Comparison of ENCODE assay signal across 10 cellular contexts in genomic region chr5:171310816-171311697, GRCh38. TPM values are rescaled to one million over a fixed set of nuclear protein-coding genes. Genes with fewer than 3 reads are reported as not detected.
DNase-seq lines count a peak whose midpoint lies in the region; ATAC-seq, FAIRE-seq and TF ChIP-seq lines count a peak whose summit lies in the region.
"Had no signal": no experiment of that assay in that cellular context is flagged by ENCODE, and none has a peak within 500 bp of the region (broad histone marks: within the 10 kb centered on the region; RNA-seq: fewer than 3 reads in every experiment).

No MANE protein-coding gene starts in this region.

- peaks cover 38 to 74% of the 10 kb centered on the region in 2 donors for H3K27me3 Mint-ChIP-seq in T-cell

- no peaks in the 10 kb centered on the region for H3K9me3 ChIP-seq in iPS-18c (ENCODE audit: control insufficient read depth, insufficient read depth, low read length)

- ATAC-seq in T-cell (replicated peaks in 1 of 4): no peak

- peak overlapping the region; percentile 36 for H3K4me3 ChIP-seq in iPS-18c (ENCODE audit: insufficient read depth, low read depth, low read length)
- H3K4me3 ChIP-seq: SJSA1 had no signal

- H3K36me3 Mint-ChIP-seq in T-cell: no peaks in the 10 kb centered on the region

- peaks cover 26 to 41% (median 33%) of the 10 kb centered on the region in 3 donors for H3K4me1 Mint-ChIP-seq in T-cell

- no peaks in the 10 kb centered on the region for H3K9me3 Mint-ChIP-seq in T-cell

- DNase-seq in activated effector memory CD4-positive, alpha-beta T cell treated with anti-CD3 and anti-CD28 coated beads, Interleukin-2, amount 50 U/mL, for 16 hours: peak; percentile 61
- DNase-seq in activated effector memory CD4-positive, alpha-beta T cell treated with Interleukin-2 at 50 U/mL for 16 hours: no peak
- no peak for DNase-seq in T-cell
- peak; percentile 5 for DNase-seq in stromal cell of bone marrow (ENCODE audit: low read depth)
- no peak for DNase-seq in NCI-H226
- no peak for DNase-seq in HCEC 1CT
- no peak for DNase-seq in D721Med (ENCODE audit: insufficient read length, low spot score)

- FAIRE-seq in D721Med (lab: Jason Lieb, UNC): no peak

- H3K4me3 Mint-ChIP-seq in T-cell: peak overlapping the region in 2 of 3 donors; percentile 13 to 62

- CTCF ChIA-PET in T-cell (lab: Charles Lee): no interaction called here

- TF ChIP-seq CTCF in D721Med (IDR thresholded peaks at IDR 0.05; ENCODE audit: insufficient read depth, missing control alignments): no peak

- POLR2A ChIA-PET in T-cell (lab: Charles Lee): no interaction called here

- H3K27ac Mint-ChIP-seq in T-cell: no peak overlapping the region

RNA-seq across cellular contexts. Expression of gene TLX3, which starts 2.0 kb away (rescaled TPM):
- total RNA-seq in T-cell: not detected
- total RNA-seq: dorsolateral prefrontal cortex, SJSA1 had no signal

Comparison
In these comparisons a context has a peak if more than half of its experiments do, and no peak if none do; other contexts are left out.
1. DNase-seq: peak in activated effector memory CD4-positive, alpha-beta T cell treated with anti-CD3 and anti-CD28 coated beads, Interleukin-2, amount 50 U/mL, for 16 hours (single experiment) and stromal cell of bone marrow (single experiment); none in activated effector memory CD4-positive, alpha-beta T cell treated with Interleukin-2 at 50 U/mL for 16 hours (single experiment), T-cell (0 of 34), NCI-H226 (single experiment), HCEC 1CT (single experiment) and D721Med (single experiment).